26 cellular contexts compared by ENCODE assay signal in the genomic region with DNA sequence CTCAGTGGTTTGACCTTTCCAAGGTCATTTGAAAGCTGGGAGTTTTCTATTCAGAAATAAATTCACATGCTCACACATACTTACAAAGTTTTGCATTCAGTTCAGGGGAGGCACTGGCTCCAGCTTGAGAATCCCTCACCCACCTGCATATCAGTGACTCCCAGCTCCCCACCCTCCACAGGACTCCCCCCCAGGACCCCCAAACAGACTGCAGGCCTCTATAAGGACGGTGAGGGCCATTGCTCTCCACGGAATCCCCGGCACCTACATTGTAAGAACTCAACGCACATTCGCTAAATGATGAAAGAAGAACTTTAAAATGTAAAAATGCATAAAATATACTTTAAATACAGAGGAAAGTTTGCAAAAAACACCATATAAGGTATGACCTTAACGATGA.
"Had no signal": no experiment of that assay in that cellular context is flagged by ENCODE, and none has a peak within 500 bp of the region (broad histone marks: within the 10 kb centered on the region; RNA-seq: fewer than 3 reads in every experiment).

No MANE protein-coding gene starts in this region.

- H3K4me3 ChIP-seq: adrenal gland, body of pancreas, colonic mucosa, gastroesophageal sphincter had no signal

- H3K36me3 ChIP-seq: adrenal gland, colonic mucosa, gastroesophageal sphincter had no signal

- ATAC-seq: activated CD4-positive, alpha-beta T cell treated with anti-CD3 and anti-CD28 coated beads for 36 hours; activated naive CD8-positive, alpha-beta T cell treated with anti-CD3 and anti-CD28 coated beads, Interleukin-2, amount 50 U/mL, for 24 hours; body of pancreas; esophagus mucosa; foreskin keratinocyte; gastroesophageal sphincter had no signal

- H3K27me3 ChIP-seq: adrenal gland, body of pancreas, colonic mucosa, foreskin keratinocyte had no signal

- H3K4me1 ChIP-seq: adrenal gland, body of pancreas, colonic mucosa, foreskin keratinocyte, gastroesophageal sphincter had no signal

- DNase-seq: activated CD4-positive, alpha-beta memory T cell treated with anti-CD3 and anti-CD28 coated beads, Interleukin-2, amount 10 ng/mL, durations not matched to agents 7 days and 5 days; activated CD4-positive, alpha-beta T cell treated with anti-CD3 and anti-CD28 coated beads for 36 hours; activated CD4-positive, alpha-beta T cell treated with anti-CD3 and anti-CD28 coated beads, Interleukin-2, amount 10 ng/mL, durations not matched to agents 7 days and 5 days; activated CD4-positive, alpha-beta T cell treated with anti-CD3 and anti-CD28 coated beads, Interleukin-2, amount 50 U/mL, for 4 hours; activated CD4-positive, CD25-positive, alpha-beta regulatory T cell; activated CD4-positive, CD25-positive, alpha-beta regulatory T cell treated with anti-CD3 and anti-CD28 coated beads, Interleukin-2, amount 50 U/mL, for 72 hours; activated CD8-positive, alpha-beta memory T cell treated with anti-CD3 and anti-CD28 coated beads, Interleukin-2, amount 50 U/mL, for 4 hours; activated effector memory CD4-positive, alpha-beta T cell treated with anti-CD3 and anti-CD28 coated beads, Interleukin-2, amount 50 U/mL, for 16 hours; activated naive CD4-positive, alpha-beta T cell treated with anti-CD3 and anti-CD28 coated beads for 36 hours; activated naive CD8-positive, alpha-beta T cell treated with anti-CD3 and anti-CD28 coated beads for 36 hours; activated naive CD8-positive, alpha-beta T cell treated with anti-CD3 and anti-CD28 coated beads, Interleukin-2, amount 50 U/mL, for 24 hours; activated T-cell treated with anti-CD3 and anti-CD28 coated beads, Interleukin-2, amount 50 U/mL, for 1 hour; activated T-cell treated with anti-CD3 and anti-CD28 coated beads, Interleukin-2, amount 50 U/mL, for 48 hours; adrenal gland; amygdala; aorta; body of pancreas; central memory CD4-positive, alpha-beta T cell; cerebellar nuclear complex; colonic mucosa; effector memory CD4-positive, alpha-beta T cell; endodermal cell; foreskin keratinocyte; T-helper 2 cell had no signal

- H3K9me3 ChIP-seq: adrenal gland, body of pancreas, colonic mucosa, gastroesophageal sphincter had no signal

- H3K27ac ChIP-seq: adrenal gland, body of pancreas, colonic mucosa, foreskin keratinocyte, gastroesophageal sphincter had no signal
